8 cellular contexts compared by ENCODE assay signal in the genomic region with DNA sequence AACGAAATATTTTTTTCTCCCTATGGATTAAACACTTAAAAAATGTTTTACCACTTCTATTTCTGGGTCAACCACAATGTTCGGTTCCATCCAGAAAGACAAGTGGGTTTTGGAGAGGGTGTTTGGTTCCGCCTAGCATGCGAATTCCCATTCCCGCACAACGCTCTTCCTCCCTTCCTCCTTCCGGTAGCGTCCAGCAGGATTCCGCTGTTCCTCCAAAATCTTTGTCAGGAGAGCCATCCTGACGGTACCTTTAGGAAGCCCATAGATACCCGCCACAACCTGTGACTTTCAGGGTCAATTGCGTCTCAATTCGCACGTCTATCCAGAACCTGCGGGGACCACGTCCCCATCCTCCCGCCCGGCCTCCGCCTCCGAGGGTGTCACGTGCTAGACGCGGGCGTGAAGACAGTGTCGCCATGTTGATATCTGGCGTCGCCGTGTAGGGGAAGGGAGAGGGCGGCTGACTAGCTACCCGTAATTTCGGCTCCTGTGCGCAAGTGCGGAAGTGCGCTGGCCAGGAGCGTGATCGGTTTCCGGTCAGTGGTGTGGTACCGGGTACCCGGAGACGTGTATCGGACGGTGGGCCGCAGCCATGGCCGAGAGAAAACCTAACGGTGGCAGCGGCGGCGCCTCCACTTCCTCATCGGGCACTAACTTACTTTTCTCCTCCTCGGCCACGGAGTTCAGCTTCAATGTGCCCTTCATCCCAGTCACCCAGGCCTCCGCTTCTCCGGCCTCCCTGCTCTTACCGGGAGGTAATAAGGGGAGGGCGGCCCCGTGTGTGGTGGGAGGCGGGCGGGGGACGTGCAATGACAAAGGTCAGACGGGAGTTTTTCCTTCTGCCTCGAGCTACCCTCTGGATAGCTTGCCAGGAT. TPM values are rescaled to one million over a fixed set of nuclear protein-coding genes. Genes with fewer than 3 reads are reported as not detected.
DNase-seq lines count a peak whose midpoint lies in the region; ATAC-seq and TF ChIP-seq lines count a peak whose summit lies in the region.

A gene (plus strand): TSS at position 543 of the 878 bp plus-strand sequence. CDS start 53 bp downstream, at position 596.

- intact Hi-C loops in breast epithelium (cut with DNase I; ENCODE audit: low total_unique reads) = no loop called here

- H3K36me3 ChIP-seq in ACC112 (ENCODE audit: insufficient read depth, low read length) = no peaks in the 10 kb centered on the region
- no peaks in the 10 kb centered on the region for H3K36me3 ChIP-seq in breast epithelium
- peaks cover 11% of the 10 kb centered on the region for H3K36me3 ChIP-seq in iPS-18a (ENCODE audit: control insufficient read depth, low read depth, low read length)
- H3K36me3 ChIP-seq in skeletal muscle tissue (ENCODE audit: control insufficient read depth in 3 of 3, insufficient read depth in 3 of 3, low read length in 3 of 3) = peaks cover 0 to 3% (median 0%) of the 10 kb centered on the region in 3 donors

- H3K4me3 ChIP-seq in ACC112 (ENCODE audit: low read depth, low read length) (peak within 1 kb of the TSS; percentile 100), breast epithelium (peak within 1 kb of the TSS; percentile 79 to 94 (median 91)), iPS-18a (ENCODE audit: low read length) (peak within 1 kb of the TSS; percentile 99), skeletal muscle tissue (ENCODE audit: low read length in 3 of 3) (peak within 1 kb of the TSS; percentile 94 to 97 (median 94))

- peaks cover 43% of the 10 kb centered on the region for H3K4me1 ChIP-seq in ACC112 (ENCODE audit: control insufficient read depth, insufficient read depth, low read length, unreplicated experiment)
- peaks cover 0 to 26% of the 10 kb centered on the region in 2 donors for H3K4me1 ChIP-seq in breast epithelium
- H3K4me1 ChIP-seq in iPS-18a (ENCODE audit: control insufficient read depth, low read depth, low read length) = no peaks in the 10 kb centered on the region
- peaks cover 15 to 36% (median 25%) of the 10 kb centered on the region in 3 donors for H3K4me1 ChIP-seq in skeletal muscle tissue (ENCODE audit: control insufficient read depth in 3 of 3, insufficient read depth in 3 of 3, low read length in 3 of 3)

- no peak for TF ChIP-seq CTCF in VCaP (conservative IDR thresholded peaks at IDR 0.05)
- peak in 2 of 3 donors; percentile 18 to 41 for TF ChIP-seq CTCF in breast epithelium (IDR thresholded peaks at IDR 0.05)

- H3K27ac ChIP-seq in ACC112 (ENCODE audit: low read depth, low read length) (peak within 1 kb of the TSS; percentile 74), VCaP (peak within 1 kb of the TSS; percentile 81), breast epithelium (peak within 1 kb of the TSS; percentile 95), iPS-18a (ENCODE audit: low read length) (peak within 1 kb of the TSS; percentile 92), skeletal muscle tissue (ENCODE audit: low read depth, low read length) (peak within 1 kb of the TSS; percentile 91)

- H3K9ac ChIP-seq in iPS-18a (ENCODE audit: low read length) (peak within 1 kb of the TSS; percentile 86), skeletal muscle tissue (ENCODE audit: low read depth in 1 of 3, low read length in 3 of 3) (peak within 1 kb of the TSS; percentile 92 to 96 (median 95))

- H3K27me3 ChIP-seq in ACC112 (ENCODE audit: insufficient read depth, low read length) (no peaks in the 10 kb centered on the region), breast epithelium (no peaks in the 10 kb centered on the region), iPS-18a (ENCODE audit: control insufficient read depth, insufficient read depth, low read length) (no peaks in the 10 kb centered on the region), skeletal muscle tissue (ENCODE audit: control insufficient read depth in 3 of 3, insufficient read depth in 3 of 3, low read length in 3 of 3) (no peaks in the 10 kb centered on the region)

- DNase-seq in NCI-H2196 treated with DMSO at 0.1 percent for 48 hours (lab: John Stamatoyannopoulos, UW; ENCODE audit: unreplicated experiment) (peak; percentile 72), breast epithelium (ENCODE audit: low spot score in 2 of 2) (peak; percentile 94 to 95)

- peak; percentile 73 for TF ChIP-seq POLR2A in breast epithelium (IDR thresholded peaks at IDR 0.05)

- H2AFZ ChIP-seq in ACC112 (ENCODE audit: low read length, unreplicated experiment) = peak within 1 kb of the TSS; percentile 94

- H3K79me2 ChIP-seq in ACC112 (ENCODE audit: control insufficient read depth, insufficient read depth, low read length, unreplicated experiment) = peaks cover 55% of the 10 kb centered on the region

- ATAC-seq in GM18870 (IDR thresholded peaks at IDR 0.05; ENCODE audit: unreplicated experiment) (peak; percentile 98), HG03135 (IDR thresholded peaks at IDR 0.05; ENCODE audit: unreplicated experiment) (peak; percentile 100)

- H3K9me3 ChIP-seq in breast epithelium (no peaks in the 10 kb centered on the region), iPS-18a (ENCODE audit: control insufficient read depth, low read depth, low read length) (no peaks in the 10 kb centered on the region), skeletal muscle tissue (ENCODE audit: control insufficient read depth in 3 of 3, low read length in 3 of 3) (no peaks in the 10 kb centered on the region)

RNA-seq across cellular contexts. Expression of the gene that starts here (rescaled TPM):
- total RNA-seq in breast epithelium (10 to 100 TPM; 19.9 to 35.0 (median 25.9) TPM), skeletal muscle tissue (17.7 TPM)

Comparison
In these comparisons a context has a peak if more than half of its experiments do, and no peak if none do; other contexts are left out.
1. Peak in every context shown above with its lines: DNase-seq, ATAC-seq, H3K4me3 ChIP-seq and H3K27ac ChIP-seq.